Comparison of ENCODE assay signal across 8 cellular contexts in the genomic region with DNA sequence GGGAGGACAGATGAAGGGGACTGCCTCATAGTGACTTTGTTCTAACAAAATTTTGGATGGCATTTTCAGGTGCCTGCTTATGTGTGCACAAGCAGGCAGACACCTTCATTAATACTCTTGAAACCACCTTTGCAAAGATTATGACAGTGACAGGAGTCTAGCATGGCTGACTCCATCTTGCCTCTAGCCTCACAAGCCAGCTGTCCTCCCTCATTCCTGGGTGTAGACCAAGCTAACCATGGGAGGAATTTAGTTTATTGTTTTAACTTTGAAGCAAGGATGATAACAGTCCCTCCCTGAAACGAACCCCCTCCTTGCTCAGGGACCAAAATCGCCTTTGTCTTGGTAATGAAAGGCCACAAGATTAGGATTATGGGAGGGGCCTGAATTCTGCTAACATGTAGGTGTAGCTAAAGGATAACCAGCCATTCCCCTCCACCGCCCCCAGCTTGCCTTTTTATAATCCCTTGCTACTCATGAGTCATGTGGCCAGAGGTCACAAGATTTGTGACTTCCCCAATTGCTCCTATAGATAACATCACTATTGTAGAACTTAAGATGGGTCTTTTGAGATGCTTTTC.
A peak's percentile ranks its signal among the peaks of the same experiment; 100 is the strongest.
DNase-seq lines count a peak whose midpoint lies in the region; ATAC-seq and TF ChIP-seq lines count a peak whose summit lies in the region.

No MANE protein-coding gene starts in this region.

- H3K4me3 ChIP-seq in NB4 (ENCODE audit: low read depth, low read length), result peak overlapping the region; percentile 26
- H3K4me3 ChIP-seq in heart right ventricle, result no peak overlapping the region

- H3K27me3 Mint-ChIP-seq in central memory CD8-positive, alpha-beta T cell, result no peaks in the 10 kb centered on the region
- no peaks in the 10 kb centered on the region for H3K27me3 Mint-ChIP-seq in natural killer cell (ENCODE audit: low read depth in 2 of 2)

- no peak for ATAC-seq in central memory CD8-positive, alpha-beta T cell (replicated peaks; ENCODE audit: extremely low read depth, poor library complexity, severe bottlenecking)
- ATAC-seq in natural killer cell (peak in 1 of 3 donors; percentile 34), GM19395 (IDR thresholded peaks at IDR 0.05; ENCODE audit: unreplicated experiment) (no peak), heart right ventricle (no peak), GM19452 (IDR thresholded peaks at IDR 0.05; ENCODE audit: unreplicated experiment) (no peak)

- no peak overlapping the region for H3K4me3 Mint-ChIP-seq in central memory CD8-positive, alpha-beta T cell
- H3K4me3 Mint-ChIP-seq in natural killer cell, result no peak overlapping the region

- peak overlapping the region in 2 of 10 donors; percentile 42 to 80 for H3K27ac ChIP-seq in heart right ventricle

- peaks cover 70% of the 10 kb centered on the region for H3K4me1 Mint-ChIP-seq in central memory CD8-positive, alpha-beta T cell
- H3K4me1 Mint-ChIP-seq in natural killer cell, result peaks cover 37 to 43% of the 10 kb centered on the region in 2 donors

- no peak for TF ChIP-seq POLR2A in NB4 (IDR thresholded peaks at IDR 0.05; ENCODE audit: extremely low read depth, insufficient read length)

- intact Hi-C loops in natural killer cell (cut with micrococcal nuclease) (no loop called here), heart right ventricle (cut with DNase I) (no loop called here)

- H3K36me3 ChIP-seq in heart right ventricle, result no peaks in the 10 kb centered on the region

- H3K27me3 ChIP-seq in heart right ventricle, result no peaks in the 10 kb centered on the region

- H3K36me3 Mint-ChIP-seq in central memory CD8-positive, alpha-beta T cell (ENCODE audit: insufficient read depth), result peaks cover 16% of the 10 kb centered on the region
- no peaks in the 10 kb centered on the region for H3K36me3 Mint-ChIP-seq in natural killer cell

- no peak for TF ChIP-seq CTCF in NB4 (IDR thresholded peaks at IDR 0.05; ENCODE audit: low read depth, low read length)
- no peak for TF ChIP-seq CTCF in natural killer cell (IDR thresholded peaks at IDR 0.05)
- no peak for TF ChIP-seq CTCF in heart right ventricle (IDR thresholded peaks at IDR 0.05)

- WGBS in heart right ventricle, 2 donors, result 64 to 68% methylated on average over 3 of the region's 3 CpGs

- H3K9me3 ChIP-seq in heart right ventricle, result no peaks in the 10 kb centered on the region

- no peaks in the 10 kb centered on the region for H3K9me3 Mint-ChIP-seq in central memory CD8-positive, alpha-beta T cell
- H3K9me3 Mint-ChIP-seq in natural killer cell, result no peaks in the 10 kb centered on the region

- peaks cover 0 to 55% (median 13%) of the 10 kb centered on the region in 9 donors for H3K4me1 ChIP-seq in heart right ventricle

- H3K27ac Mint-ChIP-seq in central memory CD8-positive, alpha-beta T cell (ENCODE audit: low read depth), result peak overlapping the region; percentile 26
- peak overlapping the region; percentile 14 to 70 for H3K27ac Mint-ChIP-seq in natural killer cell

- peak; percentile 76 for DNase-seq in ELR (ENCODE audit: low read depth)
- peak; percentile 90 for DNase-seq in NB4 (ENCODE audit: low read depth)
- no peak for DNase-seq in central memory CD8-positive, alpha-beta T cell (ENCODE audit: low spot score in 2 of 2)
- DNase-seq in natural killer cell, result no peak
- no peak for DNase-seq in heart right ventricle
- no peak for DNase-seq in GDM1 (lab: John Stamatoyannopoulos, UW)

Comparison
In these comparisons a context has a peak if more than half of its experiments do, and no peak if none do; other contexts are left out.
1. DNase-seq: peak in ELR (single experiment) and NB4 (single experiment); none in central memory CD8-positive, alpha-beta T cell (0 of 2), natural killer cell (single experiment), heart right ventricle (0 of 2) and GDM1 (single experiment).